In genomic region chr17:50893183-50893993, GRCh38 we compare ENCODE assay signal across 1 cellular context.
A peak's percentile ranks its signal among the peaks of the same experiment; 100 is the strongest.
TF ChIP-seq lines count a peak whose summit lies in the region.

No MANE protein-coding gene starts in this region.

TF ChIP-seq in HepG2, 621 proteins besides CTCF, POLR2A, EP300 and RAD21 (continued from another document and continues in another):
- TF ChIP-seq, protein P1, sequence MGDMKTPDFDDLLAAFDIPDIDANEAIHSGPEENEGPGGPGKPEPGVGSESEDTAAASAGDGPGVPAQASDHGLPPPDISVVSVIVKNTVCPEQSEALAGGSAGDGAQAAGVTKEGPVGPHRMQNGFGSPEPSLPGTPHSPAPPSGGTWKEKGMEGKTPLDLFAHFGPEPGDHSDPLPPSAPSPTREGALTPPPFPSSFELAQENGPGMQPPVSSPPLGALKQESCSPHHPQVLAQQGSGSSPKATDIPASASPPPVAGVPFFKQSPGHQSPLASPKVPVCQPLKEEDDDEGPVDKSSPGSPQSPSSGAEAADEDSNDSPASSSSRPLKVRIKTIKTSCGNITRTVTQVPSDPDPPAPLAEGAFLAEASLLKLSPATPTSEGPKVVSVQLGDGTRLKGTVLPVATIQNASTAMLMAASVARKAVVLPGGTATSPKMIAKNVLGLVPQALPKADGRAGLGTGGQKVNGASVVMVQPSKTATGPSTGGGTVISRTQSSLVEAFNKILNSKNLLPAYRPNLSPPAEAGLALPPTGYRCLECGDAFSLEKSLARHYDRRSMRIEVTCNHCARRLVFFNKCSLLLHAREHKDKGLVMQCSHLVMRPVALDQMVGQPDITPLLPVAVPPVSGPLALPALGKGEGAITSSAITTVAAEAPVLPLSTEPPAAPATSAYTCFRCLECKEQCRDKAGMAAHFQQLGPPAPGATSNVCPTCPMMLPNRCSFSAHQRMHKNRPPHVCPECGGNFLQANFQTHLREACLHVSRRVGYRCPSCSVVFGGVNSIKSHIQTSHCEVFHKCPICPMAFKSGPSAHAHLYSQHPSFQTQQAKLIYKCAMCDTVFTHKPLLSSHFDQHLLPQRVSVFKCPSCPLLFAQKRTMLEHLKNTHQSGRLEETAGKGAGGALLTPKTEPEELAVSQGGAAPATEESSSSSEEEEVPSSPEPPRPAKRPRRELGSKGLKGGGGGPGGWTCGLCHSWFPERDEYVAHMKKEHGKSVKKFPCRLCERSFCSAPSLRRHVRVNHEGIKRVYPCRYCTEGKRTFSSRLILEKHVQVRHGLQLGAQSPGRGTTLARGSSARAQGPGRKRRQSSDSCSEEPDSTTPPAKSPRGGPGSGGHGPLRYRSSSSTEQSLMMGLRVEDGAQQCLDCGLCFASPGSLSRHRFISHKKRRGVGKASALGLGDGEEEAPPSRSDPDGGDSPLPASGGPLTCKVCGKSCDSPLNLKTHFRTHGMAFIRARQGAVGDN (CRISPR knock-in tag; IDR thresholded peaks at IDR 0.05): peak; percentile 97
- TF ChIP-seq PATZ1 (CRISPR knock-in tag; IDR thresholded peaks at IDR 0.05) (peak; percentile 81; the same call in 1 of the 2 replicates), TRIM22 (IDR thresholded peaks at IDR 0.05) (no peak), ZBTB38 (CRISPR knock-in tag; IDR thresholded peaks at IDR 0.05) (peak; percentile 94), PAF1 (CRISPR knock-in tag; IDR thresholded peaks at IDR 0.05) (no peak), ERF (CRISPR knock-in tag; IDR thresholded peaks at IDR 0.05) (peak; percentile 97), ZNF44 (CRISPR knock-in tag; IDR thresholded peaks at IDR 0.05) (peak; percentile 86; the same call in 1 of the 2 replicates), THRA (CRISPR knock-in tag; IDR thresholded peaks at IDR 0.05; ENCODE audit: borderline replicate concordance) (0 out of 2 replicates have a peak, but pooled peaks have one; percentile 60), MTERF4 (CRISPR knock-in tag; IDR thresholded peaks at IDR 0.05) (peak; percentile 94; the same call in 1 of the 2 replicates), SNAI1 (CRISPR knock-in tag; IDR thresholded peaks at IDR 0.05; ENCODE audit: borderline replicate concordance) (no peak; the same call in 1 of the 2 replicates), MLLT10 (CRISPR knock-in tag; IDR thresholded peaks at IDR 0.05) (no peak), GFI1 (CRISPR knock-in tag; IDR thresholded peaks at IDR 0.05; ENCODE audit: borderline replicate concordance) (peak; percentile 82), ATF7 (IDR thresholded peaks at IDR 0.05) (0 out of 2 replicates have a peak, but pooled peaks have one; percentile 3), ATF7 (CRISPR knock-in tag; IDR thresholded peaks at IDR 0.05) (peak; percentile 60; the same call in 1 of the 2 replicates), ZNF235 (CRISPR knock-in tag; IDR thresholded peaks at IDR 0.05; ENCODE audit: borderline replicate concordance) (no peak), MYNN (CRISPR knock-in tag; IDR thresholded peaks at IDR 0.05; ENCODE audit: low read depth) (peak; percentile 61; the same call in 1 of the 2 replicates), RNF2 (conservative IDR thresholded peaks at IDR 0.05; ENCODE audit: low read depth) (peak; percentile 80; the same call in 1 of the 2 replicates), ZBTB42 (CRISPR knock-in tag; IDR thresholded peaks at IDR 0.05) (no peak), ARNT (IDR thresholded peaks at IDR 0.05) (no peak), MZF1 (CRISPR knock-in tag; IDR thresholded peaks at IDR 0.05; ENCODE audit: borderline replicate concordance) (no peak), ZNF143 (CRISPR knock-in tag; IDR thresholded peaks at IDR 0.05) (no peak), GABPA (IDR thresholded peaks at IDR 0.05; ENCODE audit: low read depth, low read length) (no peak), GABPA (CRISPR knock-in tag; IDR thresholded peaks at IDR 0.05; ENCODE audit: low read depth) (no peak), ZNF557 (CRISPR knock-in tag; IDR thresholded peaks at IDR 0.05) (peak; percentile 54; the same call in 1 of the 2 replicates), DBP (CRISPR knock-in tag; IDR thresholded peaks at IDR 0.05; ENCODE audit: not compliant biosample characterization) (no peak), ZNF710 (CRISPR knock-in tag; IDR thresholded peaks at IDR 0.05; ENCODE audit: borderline replicate concordance) (peak; percentile 35), FOXK2 (IDR thresholded peaks at IDR 0.05) (no peak), SMAD3 (CRISPR knock-in tag; IDR thresholded peaks at IDR 0.05) (peak; percentile 94), EED (CRISPR knock-in tag; IDR thresholded peaks at IDR 0.05) (peak; percentile 86; the same call in 1 of the 2 replicates), ZFY (CRISPR knock-in tag; IDR thresholded peaks at IDR 0.05) (peak; percentile 89), SAP130 (CRISPR knock-in tag; IDR thresholded peaks at IDR 0.05; ENCODE audit: low read depth) (peak; percentile 85), SIN3A (IDR thresholded peaks at IDR 0.05; ENCODE audit: borderline replicate concordance, low read depth, low read length) (no peak), MIXL1 (CRISPR knock-in tag; IDR thresholded peaks at IDR 0.05) (0 out of 2 replicates have a peak, but pooled peaks have one; percentile 45), CREM (IDR thresholded peaks at IDR 0.05) (peak; percentile 52; the same call in 1 of the 2 replicates), CREM (CRISPR knock-in tag; IDR thresholded peaks at IDR 0.05) (no peak), ZNF543 (CRISPR knock-in tag; IDR thresholded peaks at IDR 0.05) (peak; percentile 75), YY1 (IDR thresholded peaks at IDR 0.05; ENCODE audit: insufficient read depth, insufficient replicate concordance, low read depth, low read length) (peak; percentile 8), ZNF879 (CRISPR knock-in tag; IDR thresholded peaks at IDR 0.05) (peak; percentile 80), ZNF326 (CRISPR knock-in tag; IDR thresholded peaks at IDR 0.05; ENCODE audit: borderline replicate concordance) (no peak), HNF4A (CRISPR knock-in tag; IDR thresholded peaks at IDR 0.05) (peak; percentile 3; the same call in 1 of the 2 replicates), HNF1A (IDR thresholded peaks at IDR 0.05; ENCODE audit: low read depth) (no peak), HNF1A (CRISPR knock-in tag; IDR thresholded peaks at IDR 0.05; ENCODE audit: borderline replicate concordance) (peak; percentile 86), ISX (CRISPR knock-in tag; conservative IDR thresholded peaks at IDR 0.05) (no peak; the same call in 1 of the 2 replicates), ZNF558 (CRISPR knock-in tag; IDR thresholded peaks at IDR 0.05; ENCODE audit: borderline replicate concordance) (peak; percentile 75; the same call in 1 of the 2 replicates), SRSF4 (IDR thresholded peaks at IDR 0.05; ENCODE audit: low read depth, low read length, poor library complexity, severe bottlenecking) (no peak), GATAD1 (CRISPR knock-in tag; IDR thresholded peaks at IDR 0.05) (peak; percentile 75), SIX1 (CRISPR knock-in tag; IDR thresholded peaks at IDR 0.05; ENCODE audit: borderline replicate concordance) (0 out of 2 replicates have a peak, but pooled peaks have one; percentile 24), RCOR2 (CRISPR knock-in tag; IDR thresholded peaks at IDR 0.05) (peak; percentile 96), PAX8 (CRISPR knock-in tag; IDR thresholded peaks at IDR 0.05; ENCODE audit: borderline replicate concordance) (no peak; the same call in 1 of the 2 replicates)
- TF ChIP-seq, protein P2, sequence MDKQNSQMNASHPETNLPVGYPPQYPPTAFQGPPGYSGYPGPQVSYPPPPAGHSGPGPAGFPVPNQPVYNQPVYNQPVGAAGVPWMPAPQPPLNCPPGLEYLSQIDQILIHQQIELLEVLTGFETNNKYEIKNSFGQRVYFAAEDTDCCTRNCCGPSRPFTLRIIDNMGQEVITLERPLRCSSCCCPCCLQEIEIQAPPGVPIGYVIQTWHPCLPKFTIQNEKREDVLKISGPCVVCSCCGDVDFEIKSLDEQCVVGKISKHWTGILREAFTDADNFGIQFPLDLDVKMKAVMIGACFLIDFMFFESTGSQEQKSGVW (CRISPR knock-in tag; IDR thresholded peaks at IDR 0.05; ENCODE audit: borderline replicate concordance): peak; percentile 69; the same call in 1 of the 2 replicates
